Comparison of ENCODE assay signal across 25 cellular contexts in the genomic region with DNA sequence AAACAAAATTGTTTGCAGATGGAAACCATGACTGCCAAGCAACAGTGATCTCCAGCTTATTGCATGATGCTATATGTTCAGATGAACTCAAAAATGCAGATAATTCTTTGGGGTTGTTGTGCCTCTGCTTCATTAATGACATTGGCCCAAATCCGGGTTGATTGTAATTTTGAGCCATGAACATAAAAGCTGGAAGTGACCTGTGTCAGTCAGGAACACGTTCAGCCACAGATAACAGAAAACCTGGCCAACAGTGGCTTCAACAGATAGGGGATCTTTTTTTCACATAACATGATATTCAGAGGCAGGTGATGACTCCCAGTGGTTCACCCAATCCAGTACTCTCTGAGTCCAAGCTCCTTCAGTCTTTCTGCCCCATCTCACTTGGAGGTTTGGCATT.
DNase-seq lines count a peak whose midpoint lies in the region; FAIRE-seq and TF ChIP-seq lines count a peak whose summit lies in the region.
"Had no signal": no experiment of that assay in that cellular context is flagged by ENCODE, and none has a peak within 500 bp of the region (broad histone marks: within the 10 kb centered on the region; RNA-seq: fewer than 3 reads in every experiment).

No MANE protein-coding gene starts in this region.

- H2AFZ ChIP-seq in endothelial cell of umbilical vein (ENCODE audit: low read depth, low read length), result no peak overlapping the region

- POLR2A ChIA-PET in endothelial cell of umbilical vein (lab: Charles Lee), result no interaction called here

- intact Hi-C loops in endothelial cell of umbilical vein (cut with micrococcal nuclease), result no loop called here

- BruUV-seq in endothelial cell of umbilical vein (replicated peaks; lab: Mats Ljungman, UMichigan), result no TSS peak

- dilution Hi-C loops in endothelial cell of umbilical vein (cut with MboI; ENCODE audit: extremely low pct_ligation_motif_present, low sequenced_read_pairs), result no loop called here

- peak; percentile 53 for DNase-seq in dermis blood vessel endothelial cell
- peak; percentile 20 for DNase-seq in endothelial cell of umbilical vein (ENCODE audit: low read depth, low spot score)
- DNase-seq in tibial nerve (ENCODE audit: low spot score in 2 of 2), result no peak
- DNase-seq in NCI-H2107 treated with DMSO at 0.1 percent for 48 hours (lab: John Stamatoyannopoulos, UW; ENCODE audit: unreplicated experiment), result no peak
- DNase-seq in stimulated activated CD4-positive, alpha-beta T cell treated with anti-CD3 and anti-CD28 coated beads, Interleukin-2, amount 100 ng/mL, for 48 hours, result no peak
- DNase-seq: 8988T; ACHN; BE2C; C1 segment of cervical spinal cord; CD4-positive, alpha-beta memory T cell; CD4-positive, CD25-positive, alpha-beta regulatory T cell; CD8-positive, alpha-beta memory T cell; COR-L47; DMS 273 treated with DMSO at 0.1 percent for 48 hours; DMS153; DMS53; DMS79; DND-41; EL; GDM1 had no signal

- no peaks in the 10 kb centered on the region for H4K20me1 ChIP-seq in endothelial cell of umbilical vein (replicated peaks; ENCODE audit: control insufficient read depth, extremely low read depth, insufficient read depth, low read length)
- H4K20me1 ChIP-seq: BLaER1 had no signal

- H3K79me2 ChIP-seq in endothelial cell of umbilical vein (ENCODE audit: control insufficient read depth, insufficient read depth, low read length), result no peaks in the 10 kb centered on the region

- no peak for TF ChIP-seq POLR2A in endothelial cell of umbilical vein (IDR thresholded peaks at IDR 0.05; ENCODE audit: low read depth, low read length)
- TF ChIP-seq POLR2A in tibial nerve (IDR thresholded peaks at IDR 0.05), result no peak

- no peak overlapping the region for H3K4me2 ChIP-seq in endothelial cell of umbilical vein (ENCODE audit: insufficient read depth, low read length)
- H3K4me2 ChIP-seq: BLaER1 had no signal

- H3K36me3 ChIP-seq in endothelial cell of umbilical vein (ENCODE audit: control insufficient read depth in 2 of 2, extremely low read depth in 1 of 2, insufficient read depth in 2 of 2, low read length in 2 of 2), result peaks cover 0 to 5% of the 10 kb centered on the region in 2 experiments
- peaks cover 0 to 23% (median 0%) of the 10 kb centered on the region in 3 donors for H3K36me3 ChIP-seq in tibial nerve
- H3K36me3 ChIP-seq: BE2C, BLaER1 had no signal

- TF ChIP-seq CTCF in endothelial cell of umbilical vein (IDR thresholded peaks at IDR 0.05; ENCODE audit: extremely low read depth in 1 of 2, insufficient read depth in 1 of 2, low read depth in 1 of 2, low read length in 2 of 2) (no peak), tibial nerve (IDR thresholded peaks at IDR 0.05) (no peak)

- TF ChIP-seq EP300 in tibial nerve (IDR thresholded peaks at IDR 0.05), result no peak

- no peak overlapping the region for H3K4me3 ChIP-seq in endothelial cell of umbilical vein (replicated peaks in 1 of 3; ENCODE audit: insufficient read depth in 1 of 3, low read depth in 1 of 3, low read length in 3 of 3)
- no peak overlapping the region for H3K4me3 ChIP-seq in tibial nerve
- H3K4me3 ChIP-seq: BLaER1, GM12878 had no signal

- H3K9me3 ChIP-seq in endothelial cell of umbilical vein (replicated peaks; ENCODE audit: control insufficient read depth, insufficient read depth, low read length), result no peaks in the 10 kb centered on the region
- no peaks in the 10 kb centered on the region for H3K9me3 ChIP-seq in tibial nerve
- H3K9me3 ChIP-seq: BE2C, BLaER1 had no signal

- no peaks in the 10 kb centered on the region for H3K9me1 ChIP-seq in endothelial cell of umbilical vein (replicated peaks; ENCODE audit: control insufficient read depth, extremely low read depth, insufficient read depth, low read length)

- no peak overlapping the region for H3K27ac ChIP-seq in endothelial cell of umbilical vein (ENCODE audit: insufficient read depth, low read depth, low read length)
- no peak overlapping the region for H3K27ac ChIP-seq in tibial nerve
- H3K27ac ChIP-seq: BLaER1 had no signal

- CTCF ChIA-PET in endothelial cell of umbilical vein (lab: Charles Lee), result interaction anchor here (2.6 kb wide), 1 partner anchor 10 kb away, joined by 7 read pairs; no protein-coding TSS in a partner anchor

- no peaks in the 10 kb centered on the region for H3K4me1 ChIP-seq in endothelial cell of umbilical vein (ENCODE audit: control insufficient read depth, extremely low read depth, insufficient read depth, low read length)
- H3K4me1 ChIP-seq in tibial nerve, result no peaks in the 10 kb centered on the region
- H3K4me1 ChIP-seq: BE2C, BLaER1 had no signal

- 84 to 97% methylated on average over 2 of the region's 2 CpGs for WGBS in tibial nerve, 2 donors

- peak; percentile 44 for FAIRE-seq in endothelial cell of umbilical vein (lab: Jason Lieb, UNC)
- FAIRE-seq: A204.1, GM12878, GM12892, GM18507 had no signal

- no peak overlapping the region for H3K9ac ChIP-seq in endothelial cell of umbilical vein (replicated peaks; ENCODE audit: extremely low read depth, insufficient read depth, low read length)
- H3K9ac ChIP-seq: BLaER1 had no signal

- no peaks in the 10 kb centered on the region for H3K27me3 ChIP-seq in endothelial cell of umbilical vein (ENCODE audit: control insufficient read depth in 2 of 2, insufficient read depth in 2 of 2, low read length in 2 of 2)
- no peaks in the 10 kb centered on the region for H3K27me3 ChIP-seq in tibial nerve
- H3K27me3 ChIP-seq: BE2C, BLaER1 had no signal

TF ChIP-seq in endothelial cell of umbilical vein, 7 proteins besides CTCF, POLR2A, EP300 and RAD21:
- no peak for TF ChIP-seq FOS (IDR thresholded peaks at IDR 0.05; ENCODE audit: borderline replicate concordance, insufficient read depth, low read length)
- TF ChIP-seq GATA2 (IDR thresholded peaks at IDR 0.05; ENCODE audit: insufficient read depth, insufficient read length, low read depth, low read length), result no peak
- TF ChIP-seq POLR2AphosphoS5 (IDR thresholded peaks at IDR 0.05; ENCODE audit: insufficient read depth, low read depth, low read length), result no peak
- TF ChIP-seq JUN (IDR thresholded peaks at IDR 0.05; ENCODE audit: borderline replicate concordance, insufficient read depth, insufficient read length, low read depth), result no peak
- TF ChIP-seq, protein P1, sequence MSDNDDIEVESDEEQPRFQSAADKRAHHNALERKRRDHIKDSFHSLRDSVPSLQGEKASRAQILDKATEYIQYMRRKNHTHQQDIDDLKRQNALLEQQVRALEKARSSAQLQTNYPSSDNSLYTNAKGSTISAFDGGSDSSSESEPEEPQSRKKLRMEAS (IDR thresholded peaks at IDR 0.05; ENCODE audit: insufficient read depth, insufficient read length), result no peak
- TF ChIP-seq EZH2 (IDR thresholded peaks at IDR 0.05; ENCODE audit: borderline replicate concordance, low read depth, low read length, severe bottlenecking), result no peak
- TF ChIP-seq MYC (IDR thresholded peaks at IDR 0.05; ENCODE audit: low read depth, low read length), result no peak

Comparison
In these comparisons a context has a peak if more than half of its experiments do, and no peak if none do; other contexts are left out.
1. DNase-seq: peak in dermis blood vessel endothelial cell (single experiment) and endothelial cell of umbilical vein (single experiment); none in tibial nerve (0 of 2), NCI-H2107 treated with DMSO at 0.1 percent for 48 hours (single experiment) and stimulated activated CD4-positive, alpha-beta T cell treated with anti-CD3 and anti-CD28 coated beads, Interleukin-2, amount 100 ng/mL, for 48 hours (0 of 2).